15 cellular contexts compared by ENCODE assay signal in genomic region chr12:24913953-24914352, GRCh38. TPM values are rescaled to one million over a fixed set of nuclear protein-coding genes. Genes with fewer than 3 reads are reported as not detected.
DNase-seq lines count a peak whose midpoint lies in the region; ATAC-seq, FAIRE-seq and TF ChIP-seq lines count a peak whose summit lies in the region.
"Had no signal": no experiment of that assay in that cellular context is flagged by ENCODE, and none has a peak within 500 bp of the region (broad histone marks: within the 10 kb centered on the region; RNA-seq: fewer than 3 reads in every experiment).

No MANE protein-coding gene starts in this region.

- H3K9me1 ChIP-seq in K562 (ENCODE audit: control insufficient read depth, insufficient read depth, low read length): peaks cover 7% of the 10 kb centered on the region

- peaks cover 28% of the 10 kb centered on the region for H3K4me1 ChIP-seq in HepG2 (ENCODE audit: insufficient read depth, low read length)
- no peaks in the 10 kb centered on the region for H3K4me1 ChIP-seq in right lobe of liver
- H3K4me1 ChIP-seq in K562 (replicated peaks in 1 of 2; ENCODE audit: control insufficient read depth in 2 of 2, insufficient read depth in 2 of 2, low read length in 2 of 2): peaks cover 6 to 11% of the 10 kb centered on the region in 2 experiments; a peak in 3 of 5 replicates
- H3K4me1 ChIP-seq in SJCRH30: peaks cover 11% of the 10 kb centered on the region

- BruUV-seq in HepG2 (replicated peaks; lab: Mats Ljungman, UMichigan) (no TSS peak), K562 (replicated peaks; lab: Mats Ljungman, UMichigan) (no TSS peak)

- H3K4me1 Mint-ChIP-seq in nephron progenitor cell: peaks cover 13% of the 10 kb centered on the region
- H3K4me1 Mint-ChIP-seq: CD4-positive, CD25-positive, alpha-beta regulatory T cell had no signal

- intact Hi-C loops in HepG2 (cut with micrococcal nuclease; ENCODE audit: unreplicated experiment) (no loop called here), right lobe of liver (cut with DNase I) (no loop called here), K562 (cut with micrococcal nuclease) (no loop called here)

- no peak overlapping the region for H3K4me3 Mint-ChIP-seq in nephron progenitor cell
- H3K4me3 Mint-ChIP-seq: CD4-positive, CD25-positive, alpha-beta regulatory T cell; H9 had no signal

- no peaks in the 10 kb centered on the region for H3K27me3 Mint-ChIP-seq in nephron progenitor cell (ENCODE audit: low read depth, poor library complexity)
- H3K27me3 Mint-ChIP-seq: IgD-negative memory B cell had no signal

- H3K9ac ChIP-seq in HepG2 (ENCODE audit: insufficient read depth, low read depth, low read length): no peak overlapping the region
- H3K9ac ChIP-seq in K562 (ENCODE audit: insufficient read depth in 1 of 2, low read depth in 2 of 2, low read length in 2 of 2): no peak overlapping the region
- H3K9ac ChIP-seq: KMS-11 had no signal

- FAIRE-seq in HepG2 (lab: Jason Lieb, UNC) (no peak), K562 (lab: Jason Lieb, UNC) (no peak), GM12891 (lab: Jason Lieb, UNC) (no peak)

- H3K27me3 ChIP-seq in HepG2 (ENCODE audit: control insufficient read depth in 1 of 2, insufficient read depth in 2 of 2, low read length in 2 of 2) (no peaks in the 10 kb centered on the region), right lobe of liver (no peaks in the 10 kb centered on the region), K562 (ENCODE audit: control insufficient read depth in 2 of 2, insufficient read depth in 2 of 2, low read length in 2 of 2) (no peaks in the 10 kb centered on the region), SJCRH30 (no peaks in the 10 kb centered on the region)

- POLR2A ChIA-PET in HepG2 (lab: Yijun Ruan, JAX) (no interaction called here), K562 (lab: Yijun Ruan, JAX) (interaction anchor here (0.6 kb wide), 1 partner anchor 52 kb away, joined by 4 read pairs; no protein-coding TSS in a partner anchor)

- WGBS in HepG2 (ENCODE audit: low lambda C conversion rate): 100% methylated on average over 3 of the region's 3 CpGs
- WGBS in right lobe of liver (ENCODE audit: insufficient coverage, low coverage, low lambda C conversion rate, missing lambda C conversion rate): 77% methylated on average over 3 of the region's 3 CpGs
- 95% methylated on average over 3 of the region's 3 CpGs for WGBS in K562 (ENCODE audit: insufficient coverage, low coverage, missing lambda C conversion rate)

- H3K4me2 ChIP-seq in HepG2 (ENCODE audit: low read depth, low read length): no peak overlapping the region
- no peak overlapping the region for H3K4me2 ChIP-seq in K562 (ENCODE audit: insufficient read depth, low read length)
- H3K4me2 ChIP-seq: KMS-11 had no signal

- H3K9me3 ChIP-seq in HepG2 (ENCODE audit: low read length) (no peaks in the 10 kb centered on the region), right lobe of liver (no peaks in the 10 kb centered on the region), K562 (replicated peaks; ENCODE audit: control insufficient read depth, insufficient read depth, low read depth, low read length) (no peaks in the 10 kb centered on the region), SJCRH30 (replicated peaks) (no peaks in the 10 kb centered on the region)

- ATAC-seq in HepG2 (no peak), right lobe of liver (no peak), K562 (no peak), GM18505 (IDR thresholded peaks at IDR 0.05; ENCODE audit: unreplicated experiment) (no peak)

- H3K36me3 Mint-ChIP-seq in nephron progenitor cell (ENCODE audit: low read depth): peaks cover 61% of the 10 kb centered on the region
- H3K36me3 Mint-ChIP-seq: CD4-positive, CD25-positive, alpha-beta regulatory T cell; IgD-negative memory B cell had no signal

- peak overlapping the region; percentile 75 for H3K27ac Mint-ChIP-seq in nephron progenitor cell
- H3K27ac Mint-ChIP-seq: CD4-positive, CD25-positive, alpha-beta regulatory T cell had no signal

- H3K9me3 Mint-ChIP-seq in nephron progenitor cell: peaks cover 5% of the 10 kb centered on the region
- H3K9me3 Mint-ChIP-seq: CD4-positive, CD25-positive, alpha-beta regulatory T cell; H9; IgD-negative memory B cell had no signal

- H2AFZ ChIP-seq in HepG2 (ENCODE audit: low read length) (no peak overlapping the region), K562 (ENCODE audit: low read depth, low read length) (no peak overlapping the region)

- H3K36me3 ChIP-seq in HepG2 (replicated peaks in 1 of 2; ENCODE audit: control insufficient read depth in 1 of 2, insufficient read depth in 2 of 2, low read length in 2 of 2): no peaks in the 10 kb centered on the region
- no peaks in the 10 kb centered on the region for H3K36me3 ChIP-seq in right lobe of liver
- peaks cover 22% of the 10 kb centered on the region for H3K36me3 ChIP-seq in K562 (ENCODE audit: control insufficient read depth, insufficient read depth, low read length)
- peaks cover 30% of the 10 kb centered on the region for H3K36me3 ChIP-seq in SJCRH30

- TF ChIP-seq CTCF in HepG2 (CRISPR knock-in tag; IDR thresholded peaks at IDR 0.05): no peak
- no peak for TF ChIP-seq CTCF in right lobe of liver (IDR thresholded peaks at IDR 0.05)
- TF ChIP-seq CTCF in K562 (IDR thresholded peaks at IDR 0.05 in 2 of 3, conservative IDR thresholded peaks at IDR 0.05 in 1 of 3; ENCODE audit: insufficient read depth in 2 of 3, low read depth in 1 of 3, low read length in 3 of 3): no peak
- TF ChIP-seq CTCF in nephron progenitor cell (IDR thresholded peaks at IDR 0.05): no peak

- no peak for TF ChIP-seq POLR2A in HepG2 (IDR thresholded peaks at IDR 0.05; ENCODE audit: insufficient read depth in 1 of 2, low read depth in 2 of 2, low read length in 2 of 2)
- no peak for TF ChIP-seq POLR2A in right lobe of liver (IDR thresholded peaks at IDR 0.05)
- TF ChIP-seq POLR2A in K562 (conservative IDR thresholded peaks at IDR 0.05): no peak
- no peak for TF ChIP-seq POLR2A in GM18505 (IDR thresholded peaks at IDR 0.05; ENCODE audit: borderline replicate concordance, extremely low read depth, insufficient read depth, insufficient read length)
- TF ChIP-seq POLR2A in GM12891 (IDR thresholded peaks at IDR 0.05; ENCODE audit: low read depth, low read length): no peak

- H4K20me1 ChIP-seq in HepG2 (ENCODE audit: insufficient read depth, low read length) (no peaks in the 10 kb centered on the region), K562 (replicated peaks; ENCODE audit: control insufficient read depth, insufficient read depth, low read length) (peaks cover 10% of the 10 kb centered on the region)

- in situ Hi-C loops in HepG2 (cut with HindIII; ENCODE audit: extremely low pct_ligation_motif_present, low pct_unique_long_range_greater_than_20kb) (no loop called here), K562 (cut with MboI) (no loop called here)

- TF ChIP-seq RAD21 in HepG2 (CRISPR knock-in tag; IDR thresholded peaks at IDR 0.05) (no peak), K562 (CRISPR knock-in tag; conservative IDR thresholded peaks at IDR 0.05 in 1 of 2, IDR thresholded peaks at IDR 0.05 in 1 of 2) (no peak)

- DNase-seq in HepG2 (ENCODE audit: low spot score): no peak
- no peak for DNase-seq in right lobe of liver
- no peak for DNase-seq in K562 (ENCODE audit: extremely low read depth in 1 of 4, low spot score in 3 of 4)
- no peak for DNase-seq in nephron progenitor cell
- no peak for DNase-seq in NCI-H226
- DNase-seq in SJCRH30: no peak
- DNase-seq in GM12891 (ENCODE audit: insufficient read length, low spot score): no peak
- DNase-seq: Calu3; CD4-positive, CD25-positive, alpha-beta regulatory T cell; GOT3; H9 had no signal

- CTCF ChIA-PET in HepG2 (lab: Yijun Ruan, JAX; ENCODE audit: low intra/inter-chr PET ratio, low total read pairs): no interaction called here
- CTCF ChIA-PET in K562 (lab: Yijun Ruan, JAX; ENCODE audit: low intra/inter-chr PET ratio): no interaction called here

- TF ChIP-seq EP300 in HepG2 (IDR thresholded peaks at IDR 0.05; ENCODE audit: low read depth in 2 of 2, low read length in 2 of 2) (no peak), HepG2 (CRISPR knock-in tag; IDR thresholded peaks at IDR 0.05; ENCODE audit: borderline replicate concordance) (no peak), K562 (IDR thresholded peaks at IDR 0.05; ENCODE audit: low read length) (no peak)

- H3K27ac ChIP-seq in HepG2 (ENCODE audit: extremely low read length, insufficient read depth, low read length) (no peak overlapping the region), right lobe of liver (no peak overlapping the region), K562 (ENCODE audit: extremely low read depth, low read depth, low read length) (no peak overlapping the region), SJCRH30 (no peak overlapping the region)
- H3K27ac ChIP-seq: 22Rv1, KMS-11 had no signal

- no peak overlapping the region for H3K4me3 ChIP-seq in HepG2 (replicated peaks in 1 of 3; ENCODE audit: insufficient read depth in 1 of 3, low read depth in 2 of 3, low read length in 3 of 3)
- no peak overlapping the region for H3K4me3 ChIP-seq in right lobe of liver
- no peak overlapping the region for H3K4me3 ChIP-seq in K562
- H3K4me3 ChIP-seq in SJCRH30: no peak overlapping the region

- H3K79me2 ChIP-seq in HepG2 (ENCODE audit: insufficient read depth, low read length) (no peaks in the 10 kb centered on the region), K562 (ENCODE audit: control insufficient read depth, insufficient read depth, low read length) (peaks cover 89% of the 10 kb centered on the region)

RNA-seq across cellular contexts. Expression of gene BCAT1, which starts 34.9 kb away (rescaled TPM):
- total RNA-seq in HepG2 (2016; rRNA removed; fragmentation: Illumina TruSeq; extraction: Trizol) (75.5 and 142 TPM in 2 replicates), right lobe of liver (1 to 10 TPM in 5 of 6 experiments, under 1 TPM in 1; 0.86 to 6.0 (median 2.7) TPM), K562 (2014; rRNA removed) (79.4 and 81.9 TPM in 2 replicates), K562 (2014; rRNA removed; fragmentation: Illumina TruSeq; extraction: Trizol) (130 and 155 TPM in 2 replicates), K562 (2015; rRNA removed; fragmentation: Illumina TruSeq; extraction: Trizol) (64.9 and 68.6 TPM in 2 replicates), K562 (2021) (154 and 157 TPM in 2 replicates)
- 5.6 and 7.0 TPM in 2 replicates for total RNA-seq in HepG2 (2016; cell fraction: cytosol; rRNA removed; fragmentation: Illumina TruSeq; extraction: Trizol; ENCODE audit: low read depth)
- total RNA-seq in HepG2 (2016; cell fraction: insoluble cytoplasmic fraction; rRNA removed; fragmentation: Illumina TruSeq; extraction: Trizol): 72.9 and 129 TPM in 2 replicates
- total RNA-seq in HepG2 (2016; cell fraction: membrane; rRNA removed; fragmentation: Illumina TruSeq; extraction: Trizol): 13.3 and 15.4 TPM in 2 replicates
- total RNA-seq in HepG2 (2016; cell fraction: nucleus; rRNA removed; fragmentation: Illumina TruSeq; extraction: Trizol): 33.0 and 33.1 TPM in 2 replicates
- polyA plus RNA-seq in HepG2 (2011; rRNA removed) (7.8 and 8.0 TPM in 2 replicates), K562 (2011; rRNA removed) (58.8 and 59.1 TPM in 2 replicates), K562 (2014; fragmentation: Illumina TruSeq; extraction: Trizol) (66.8 and 78.4 TPM in 2 replicates), K562 (2014; fragmentation: Nextera tagmentation; extraction: Ambion mirVana) (10 to 100 TPM; 38.5 to 45.4 TPM), K562 (2014; rRNA removed) (48.1 and 59.1 TPM in 2 replicates)
- 3.9 and 5.8 TPM in 2 replicates for polyA plus RNA-seq in HepG2 (2011; cell fraction: cytosol; rRNA removed)
- 5.0 and 7.8 TPM in 2 replicates for polyA plus RNA-seq in HepG2 (2011; cell fraction: nucleus; rRNA removed)
- 20.1 and 29.8 TPM in 2 replicates for polyA plus RNA-seq in HepG2 (2012)
- polyA plus RNA-seq in HepG2 (2016; cell fraction: cytosol; fragmentation: Illumina TruSeq; extraction: Trizol; ENCODE audit: low read depth): 2.8 and 5.4 TPM in 2 replicates
- 42.2 and 43.3 TPM in 2 replicates for polyA plus RNA-seq in HepG2 (2016; cell fraction: insoluble cytoplasmic fraction; fragmentation: Illumina TruSeq; extraction: Trizol; ENCODE audit: low read depth)
- polyA plus RNA-seq in HepG2 (2016; cell fraction: membrane; fragmentation: Illumina TruSeq; extraction: Trizol; ENCODE audit: low read depth): 6.0 and 6.1 TPM in 2 replicates
- 16.8 and 16.9 TPM in 2 replicates for polyA plus RNA-seq in HepG2 (2016; cell fraction: nucleus; fragmentation: Illumina TruSeq; extraction: Trizol; ENCODE audit: insufficient read depth, low read depth)
- 0.49 and 19.4 TPM in 2 replicates for polyA minus RNA-seq in HepG2 (2011; rRNA and poly(A)+ RNA removed; ENCODE audit: low replicate concordance)
- 29.5 and 39.7 TPM in 2 replicates for polyA minus RNA-seq in HepG2 (2011; cell fraction: cytosol; rRNA and poly(A)+ RNA removed)
- 30.2 and 33.6 TPM in 2 replicates for polyA minus RNA-seq in HepG2 (2011; cell fraction: nucleus; rRNA and poly(A)+ RNA removed)
- total RNA-seq in K562 (2011; cell fraction: chromatin; rRNA removed; ENCODE audit: low replicate concordance): 53.5 and 124 TPM in 2 replicates
- total RNA-seq in K562 (2011; cell fraction: nucleolus; rRNA removed): 33.0 and 49.7 TPM in 2 replicates
- total RNA-seq in K562 (2011; cell fraction: nucleoplasm; rRNA removed): 127 and 193 TPM in 2 replicates
- 28.1 and 58.5 TPM in 2 replicates for polyA plus RNA-seq in K562 (2011; cell fraction: cytosol; rRNA removed)
- polyA plus RNA-seq in K562 (2011; cell fraction: nucleus; rRNA removed): 33.1 and 43.9 TPM in 2 replicates
- 53.7 and 101 TPM in 2 replicates for polyA plus RNA-seq in K562 (2012)
- polyA minus RNA-seq in K562 (2011; rRNA and poly(A)+ RNA removed): 130 and 179 TPM in 2 replicates
- 82.9 and 107 TPM in 2 replicates for polyA minus RNA-seq in K562 (2011; cell fraction: cytosol; rRNA and poly(A)+ RNA removed)
- polyA minus RNA-seq in K562 (2011; cell fraction: nucleus; rRNA and poly(A)+ RNA removed): 34.1 and 69.3 TPM in 2 replicates
- total RNA-seq in SJCRH30 (2014; rRNA removed; shearing (Covaris generic)): 231 and 239 TPM in 2 replicates
- 8.1 TPM for polyA plus RNA-seq in GM12891 (2012; ENCODE audit: low read depth, missing spikeins)

Comparison
In these comparisons a context has a peak if more than half of its experiments do, and no peak if none do; other contexts are left out.
1. Of the 241 proteins assayed by ChIP-seq in both HepG2 and K562: peak only in HepG2: none; only in K562: NFE2; in both: ZNF121; in neither: 239.